ENCODE assay signal across 8 cellular contexts in the genomic region with DNA sequence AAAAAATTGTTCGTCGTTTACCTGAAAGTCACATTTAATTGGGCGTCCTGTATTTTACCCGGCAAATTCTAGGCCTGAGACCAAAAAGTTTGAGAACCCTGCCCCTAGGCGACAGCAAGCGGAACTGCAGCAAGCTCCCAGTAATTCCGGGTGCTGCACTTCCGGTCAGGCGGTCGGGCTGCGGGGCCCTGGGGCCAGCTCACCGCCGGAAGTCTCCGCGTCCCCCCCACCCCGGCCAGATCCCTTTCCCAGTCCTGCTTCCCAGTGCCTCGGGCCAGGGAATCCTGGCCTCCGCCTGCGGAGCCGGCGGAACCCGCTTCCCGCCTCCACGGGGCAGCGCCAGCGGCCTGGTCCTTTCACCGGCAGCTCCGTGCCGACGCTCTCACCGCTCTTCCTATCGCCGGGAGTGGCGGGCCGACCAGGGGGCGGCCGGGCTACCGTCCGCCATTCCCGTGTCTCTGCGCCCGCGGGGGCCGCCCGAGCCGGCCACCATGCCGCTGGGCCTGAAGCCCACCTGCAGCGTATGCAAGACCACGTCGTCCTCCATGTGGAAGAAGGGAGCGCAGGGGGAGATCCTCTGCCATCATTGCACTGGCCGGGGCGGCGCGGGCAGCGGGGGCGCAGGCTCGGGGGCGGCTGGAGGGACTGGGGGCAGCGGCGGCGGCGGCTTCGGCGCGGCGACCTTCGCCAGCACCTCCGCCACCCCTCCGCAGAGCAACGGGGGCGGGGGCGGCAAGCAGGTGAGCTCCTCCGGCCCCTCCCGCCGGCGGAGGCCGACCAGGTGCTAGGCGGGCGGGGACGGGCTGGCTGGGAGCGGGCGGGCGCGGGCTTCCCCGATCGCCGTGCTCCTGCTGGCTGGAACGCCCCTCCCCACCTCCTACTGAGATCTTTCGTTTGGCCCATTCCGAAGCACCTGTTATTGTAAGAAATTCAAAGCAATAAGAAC. TPM values are rescaled to one million over a fixed set of nuclear protein-coding genes. Genes with fewer than 3 reads are reported as not detected.
A peak's percentile ranks its signal among the peaks of the same experiment; 100 is the strongest.
DNase-seq lines count a peak whose midpoint lies in the region; ATAC-seq and TF ChIP-seq lines count a peak whose summit lies in the region.

A gene with protein sequence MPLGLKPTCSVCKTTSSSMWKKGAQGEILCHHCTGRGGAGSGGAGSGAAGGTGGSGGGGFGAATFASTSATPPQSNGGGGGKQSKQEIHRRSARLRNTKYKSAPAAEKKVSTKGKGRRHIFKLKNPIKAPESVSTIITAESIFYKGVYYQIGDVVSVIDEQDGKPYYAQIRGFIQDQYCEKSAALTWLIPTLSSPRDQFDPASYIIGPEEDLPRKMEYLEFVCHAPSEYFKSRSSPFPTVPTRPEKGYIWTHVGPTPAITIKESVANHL (plus strand): TSS at position 244 of the 946 bp plus-strand sequence. CDS start 248 bp downstream, at position 492.

- DNase-seq in NK-92 treated with Interleukin-12 subunit alpha and Interleukin-12 subunit beta, amount 100 ng/mL, for 24 hours (lab: John Stamatoyannopoulos, UW), result peak; percentile 86
- DNase-seq in NK-92 (lab: John Stamatoyannopoulos, UW; ENCODE audit: unreplicated experiment) (no peak), NCI-H1930 (lab: John Stamatoyannopoulos, UW) (peak; percentile 92), T-helper 9 cell (peak; percentile 71), astrocyte of the cerebellum (ENCODE audit: low read depth) (peak; percentile 84), hepatic stellate cell (ENCODE audit: low spot score) (peak; percentile 92), renal cortical epithelial cell (ENCODE audit: low read depth) (peak; percentile 85)

- TF ChIP-seq CTCF in astrocyte of the cerebellum (IDR thresholded peaks at IDR 0.05; ENCODE audit: low read depth, low read length, missing control alignments), result peak; percentile 82

- in situ Hi-C loops in astrocyte of the cerebellum (cut with HindIII; ENCODE audit: low sequenced_read_pairs), result no loop called here

- peak within 1 kb of the TSS; percentile 88 for H3K4me3 ChIP-seq in astrocyte of the cerebellum (ENCODE audit: low read depth, low read length)

- peak; percentile 88 for ATAC-seq in HG02973 (IDR thresholded peaks at IDR 0.05; ENCODE audit: unreplicated experiment)

RNA-seq across cellular contexts. Expression of the gene that starts here (rescaled TPM):
- 16.5 and 24.0 TPM in 2 replicates for total RNA-seq in renal cortical epithelial cell
